Comparison of ENCODE assay signal across 1 cellular context in genomic region chr10:114174462-114175190, GRCh38.
TF ChIP-seq lines count a peak whose summit lies in the region.

No MANE protein-coding gene starts in this region.

TF ChIP-seq in HEK293, 187 proteins besides CTCF, POLR2A, EP300 and RAD21 (continued from another document):
- TF ChIP-seq, protein P1, sequence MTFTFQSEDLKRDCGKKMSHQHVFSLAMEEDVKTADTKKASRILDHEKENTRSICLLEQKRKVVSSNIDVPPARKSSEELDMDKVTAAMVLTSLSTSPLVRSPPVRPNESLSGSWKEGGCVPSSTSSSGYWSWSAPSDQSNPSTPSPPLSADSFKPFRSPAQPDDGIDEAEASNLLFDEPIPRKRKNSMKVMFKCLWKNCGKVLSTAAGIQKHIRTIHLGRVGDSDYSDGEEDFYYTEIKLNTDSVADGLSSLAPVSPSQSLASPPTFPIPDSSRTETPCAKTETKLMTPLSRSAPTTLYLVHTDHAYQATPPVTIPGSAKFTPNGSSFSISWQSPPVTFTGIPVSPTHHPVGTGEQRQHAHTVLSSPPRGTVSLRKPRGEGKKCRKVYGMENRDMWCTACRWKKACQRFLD (tag by site-specific recombination; IDR thresholded peaks at IDR 0.05) = no peak
- no peak for TF ChIP-seq ZNF624 (tag by site-specific recombination; IDR thresholded peaks at IDR 0.05)
- TF ChIP-seq ZBTB1 (tag by site-specific recombination; IDR thresholded peaks at IDR 0.05) = no peak
